ENCODE assay signal across 15 cellular contexts in genomic region chr13:113916330-113916815, GRCh38. TPM values are rescaled to one million over a fixed set of nuclear protein-coding genes. Genes with fewer than 3 reads are reported as not detected.
A peak's percentile ranks its signal among the peaks of the same experiment; 100 is the strongest.
DNase-seq lines count a peak whose midpoint lies in the region; ATAC-seq and TF ChIP-seq lines count a peak whose summit lies in the region.
"Had no signal": no experiment of that assay in that cellular context is flagged by ENCODE, and none has a peak within 500 bp of the region (broad histone marks: within the 10 kb centered on the region; RNA-seq: fewer than 3 reads in every experiment).

No MANE protein-coding gene starts in this region.

- no peak overlapping the region for H2BK12ac ChIP-seq in trophoblast cell (ENCODE audit: low read length)

- CTCF ChIA-PET in activated naive CD4-positive, alpha-beta T cell treated with anti-CD3 and anti-CD28 coated beads, Interleukin-2, amount 10 ng/mL, durations not matched to agents 7 days and 5 days (lab: Charles Lee): no interaction called here

- H3K4me1 ChIP-seq in RWPE2 (ENCODE audit: insufficient read depth, poor library complexity, severe bottlenecking): no peaks in the 10 kb centered on the region
- H3K4me1 ChIP-seq in trophoblast cell (ENCODE audit: control insufficient read depth in 1 of 2, insufficient read depth in 2 of 2, low read length in 2 of 2): no peaks in the 10 kb centered on the region

- H4K12ac ChIP-seq in trophoblast cell (ENCODE audit: low read depth, low read length): no peak overlapping the region

- no peak overlapping the region for H2BK5ac ChIP-seq in trophoblast cell (ENCODE audit: low read depth, low read length, poor library complexity)

- no peak overlapping the region for H2AFZ ChIP-seq in trophoblast cell (ENCODE audit: insufficient read depth, low read length, poor library complexity)

- no peak overlapping the region for H3K14ac ChIP-seq in trophoblast cell (ENCODE audit: low read length)

- H3K27me3 ChIP-seq in RWPE2 (ENCODE audit: insufficient read depth, poor library complexity, severe bottlenecking) (no peaks in the 10 kb centered on the region), trophoblast cell (ENCODE audit: insufficient read depth, low read length) (no peaks in the 10 kb centered on the region)

- no peak overlapping the region for H2AK5ac ChIP-seq in trophoblast cell (ENCODE audit: low read length)

- no peak overlapping the region for H3K4me3 Mint-ChIP-seq in activated naive CD4-positive, alpha-beta T cell treated with anti-CD3 and anti-CD28 coated beads, Interleukin-2, amount 10 ng/mL, durations not matched to agents 7 days and 5 days
- no peak overlapping the region for H3K4me3 Mint-ChIP-seq in stimulated activated effector memory CD8-positive, alpha-beta T cell treated with anti-CD3 and anti-CD28 coated beads, Interleukin-12 subunit alpha, Interleukin-12 subunit beta, amount 100 ng/mL, for 72 hours
- H3K4me3 Mint-ChIP-seq: activated T-helper 1 cell treated with anti-CD3 and anti-CD28 coated beads, Interleukin-12 subunit alpha, Interleukin-12 subunit beta, Interleukin-2, Interleukin-4 antibody, amounts not matched to agents 30 ng/mL and 10 ng/mL and 1 ng/mL, durations not matched to agents 14 hours and 24 hours and 36 hours; type B pancreatic cell; WTC11 had no signal

- H3K27ac ChIP-seq in RWPE2 (ENCODE audit: poor library complexity, severe bottlenecking): peak overlapping the region; percentile 97
- no peak overlapping the region for H3K27ac ChIP-seq in trophoblast cell (ENCODE audit: low read depth, low read length)

- H3K27ac Mint-ChIP-seq in activated naive CD4-positive, alpha-beta T cell treated with anti-CD3 and anti-CD28 coated beads, Interleukin-2, amount 50 U/mL, for 72 hours: no peak overlapping the region
- no peak overlapping the region for H3K27ac Mint-ChIP-seq in activated naive CD4-positive, alpha-beta T cell treated with anti-CD3 and anti-CD28 coated beads, Interleukin-2, amount 10 ng/mL, durations not matched to agents 7 days and 5 days
- H3K27ac Mint-ChIP-seq in stimulated activated effector memory CD8-positive, alpha-beta T cell treated with anti-CD3 and anti-CD28 coated beads, Interleukin-12 subunit alpha, Interleukin-12 subunit beta, amount 100 ng/mL, for 72 hours: no peak overlapping the region
- H3K27ac Mint-ChIP-seq: activated T-helper 1 cell treated with anti-CD3 and anti-CD28 coated beads, Interleukin-12 subunit alpha, Interleukin-12 subunit beta, Interleukin-2, Interleukin-4 antibody, amounts not matched to agents 30 ng/mL and 10 ng/mL and 1 ng/mL, durations not matched to agents 14 hours and 24 hours and 36 hours; type B pancreatic cell; WTC11 had no signal

- H3K9me3 ChIP-seq in RWPE2 (ENCODE audit: severe bottlenecking) (peaks cover 15% of the 10 kb centered on the region), trophoblast cell (ENCODE audit: insufficient read depth, low read depth, low read length) (peaks cover 4% of the 10 kb centered on the region)

- H3K4ac ChIP-seq in trophoblast cell (ENCODE audit: low read depth, low read length): no peak overlapping the region

- no peaks in the 10 kb centered on the region for H3K79me1 ChIP-seq in trophoblast cell (ENCODE audit: low read length)

- ATAC-seq in activated naive CD4-positive, alpha-beta T cell treated with anti-CD3 and anti-CD28 coated beads, Interleukin-2, amount 50 U/mL, for 72 hours: peak; percentile 28 to 56
- ATAC-seq in RWPE2 (ENCODE audit: low read depth): 0 out of 3 replicates have a peak, but pooled peaks have one; percentile 10
- ATAC-seq in stimulated activated effector memory CD8-positive, alpha-beta T cell treated with anti-CD3 and anti-CD28 coated beads, Interleukin-12 subunit alpha, Interleukin-12 subunit beta, amount 100 ng/mL, for 72 hours: peak; percentile 45
- no peak for ATAC-seq in HG03521 (IDR thresholded peaks at IDR 0.05; ENCODE audit: unreplicated experiment)
- ATAC-seq: SK-N-SH treated with all-trans-retinoic acid at 6 μM for 48 hours, WTC11 had no signal

- peaks cover 0 to 3% of the 10 kb centered on the region in 2 donors for H3K9me3 Mint-ChIP-seq in activated naive CD4-positive, alpha-beta T cell treated with anti-CD3 and anti-CD28 coated beads, Interleukin-2, amount 50 U/mL, for 72 hours
- no peaks in the 10 kb centered on the region for H3K9me3 Mint-ChIP-seq in activated naive CD4-positive, alpha-beta T cell treated with anti-CD3 and anti-CD28 coated beads, Interleukin-2, amount 10 ng/mL, durations not matched to agents 7 days and 5 days
- peaks cover 3% of the 10 kb centered on the region for H3K9me3 Mint-ChIP-seq in stimulated activated effector memory CD8-positive, alpha-beta T cell treated with anti-CD3 and anti-CD28 coated beads, Interleukin-12 subunit alpha, Interleukin-12 subunit beta, amount 100 ng/mL, for 72 hours

- H3K4me2 ChIP-seq in trophoblast cell (ENCODE audit: low read length): no peak overlapping the region

- H4K91ac ChIP-seq in trophoblast cell (ENCODE audit: low read depth, low read length): no peak overlapping the region

- no peak overlapping the region for H3K4me3 ChIP-seq in RWPE2 (ENCODE audit: severe bottlenecking)
- H3K4me3 ChIP-seq in fibroblast of mammary gland (ENCODE audit: control insufficient read depth, low read depth, low read length): no peak overlapping the region
- H3K4me3 ChIP-seq in trophoblast cell (ENCODE audit: low read depth, low read length): no peak overlapping the region

- no peak overlapping the region for H3K9ac ChIP-seq in trophoblast cell (ENCODE audit: low read length)

- no peak overlapping the region for H4K8ac ChIP-seq in trophoblast cell (ENCODE audit: low read depth, low read length)

- no peaks in the 10 kb centered on the region for H3K36me3 ChIP-seq in RWPE2 (ENCODE audit: low read depth)
- H3K36me3 ChIP-seq in trophoblast cell (ENCODE audit: control insufficient read depth in 1 of 2, insufficient read depth in 2 of 2, low read length in 2 of 2): no peaks in the 10 kb centered on the region

- DNase-seq in activated naive CD4-positive, alpha-beta T cell treated with anti-CD3 and anti-CD28 coated beads, Interleukin-2, amount 50 U/mL, for 72 hours (ENCODE audit: low spot score in 2 of 2): peak in 1 of 2 donors; percentile 35
- DNase-seq in activated naive CD4-positive, alpha-beta T cell treated with anti-CD3 and anti-CD28 coated beads, Interleukin-2, amount 10 ng/mL, durations not matched to agents 7 days and 5 days: no peak
- DNase-seq in RWPE2 (ENCODE audit: low spot score) (no peak), fibroblast of mammary gland (ENCODE audit: low read depth) (peak; percentile 88), trophoblast cell (no peak), DMS 273 treated with DMSO at 0.1 percent for 48 hours (lab: John Stamatoyannopoulos, UW) (no peak)
- peak in 1 of 2 donors; percentile 46 for DNase-seq in stimulated activated effector memory CD8-positive, alpha-beta T cell treated with anti-CD3 and anti-CD28 coated beads, Interleukin-12 subunit alpha, Interleukin-12 subunit beta, amount 100 ng/mL, for 72 hours (ENCODE audit: low spot score in 2 of 2)
- DNase-seq: DMS153; effector CD4-positive, alpha-beta T cell; NK-92 treated with Interleukin-12 subunit alpha and Interleukin-12 subunit beta, amount 100 ng/mL, for 24 hours had no signal

- no CpG with 5 or more reads among the region's 2 CpGs for WGBS in trophoblast cell (ENCODE audit: extremely low coverage, insufficient coverage, insufficient read length)

- peaks cover 40% of the 10 kb centered on the region for H3K27me3 Mint-ChIP-seq in activated naive CD4-positive, alpha-beta T cell treated with anti-CD3 and anti-CD28 coated beads, Interleukin-2, amount 10 ng/mL, durations not matched to agents 7 days and 5 days

- H3K23ac ChIP-seq in trophoblast cell (ENCODE audit: low read length): no peak overlapping the region

- no peak for TF ChIP-seq CTCF in RWPE2 (IDR thresholded peaks at IDR 0.05; ENCODE audit: poor library complexity, severe bottlenecking)
- no peak for TF ChIP-seq CTCF in fibroblast of mammary gland (conservative IDR thresholded peaks at IDR 0.05; ENCODE audit: control insufficient read depth, insufficient read depth, low read depth, low read length)

- H3K79me2 ChIP-seq in trophoblast cell (ENCODE audit: control insufficient read depth, insufficient read depth, low read length, poor library complexity): no peaks in the 10 kb centered on the region

- H3K18ac ChIP-seq in trophoblast cell (ENCODE audit: low read length): no peak overlapping the region

- H2BK120ac ChIP-seq in trophoblast cell (ENCODE audit: insufficient read depth, low read length, poor library complexity): no peak overlapping the region

- no peaks in the 10 kb centered on the region for H3K36me3 Mint-ChIP-seq in activated naive CD4-positive, alpha-beta T cell treated with anti-CD3 and anti-CD28 coated beads, Interleukin-2, amount 50 U/mL, for 72 hours
- no peaks in the 10 kb centered on the region for H3K36me3 Mint-ChIP-seq in activated naive CD4-positive, alpha-beta T cell treated with anti-CD3 and anti-CD28 coated beads, Interleukin-2, amount 10 ng/mL, durations not matched to agents 7 days and 5 days
- H3K36me3 Mint-ChIP-seq in stimulated activated effector memory CD8-positive, alpha-beta T cell treated with anti-CD3 and anti-CD28 coated beads, Interleukin-12 subunit alpha, Interleukin-12 subunit beta, amount 100 ng/mL, for 72 hours: peaks cover 5% of the 10 kb centered on the region
- H3K36me3 Mint-ChIP-seq: type B pancreatic cell had no signal

- H3K4me1 Mint-ChIP-seq in activated naive CD4-positive, alpha-beta T cell treated with anti-CD3 and anti-CD28 coated beads, Interleukin-2, amount 10 ng/mL, durations not matched to agents 7 days and 5 days: no peaks in the 10 kb centered on the region
- H3K4me1 Mint-ChIP-seq in stimulated activated effector memory CD8-positive, alpha-beta T cell treated with anti-CD3 and anti-CD28 coated beads, Interleukin-12 subunit alpha, Interleukin-12 subunit beta, amount 100 ng/mL, for 72 hours: peaks cover 13% of the 10 kb centered on the region
- H3K4me1 Mint-ChIP-seq: WTC11 had no signal

RNA-seq across cellular contexts. Expression of gene GAS6, which starts 52.5 kb away (rescaled TPM):
- total RNA-seq in activated naive CD4-positive, alpha-beta T cell treated with anti-CD3 and anti-CD28 coated beads, Interleukin-2, amount 50 U/mL, for 72 hours: 1 to 10 TPM in 1 of 2 donors, under 1 TPM in 1; 0.45 to 1.2 TPM
- 15.7 and 17.6 TPM in 2 replicates for polyA plus RNA-seq in trophoblast cell (2013)

RNA-seq across cellular contexts. Expression of gene C13orf46, which starts 57.5 kb away (rescaled TPM):
- 1 to 10 TPM in 1 of 2 donors, under 1 TPM in 1; 0.61 to 3.6 TPM for total RNA-seq in activated naive CD4-positive, alpha-beta T cell treated with anti-CD3 and anti-CD28 coated beads, Interleukin-2, amount 50 U/mL, for 72 hours
- 0.12 and 0.15 TPM in 2 replicates for polyA plus RNA-seq in trophoblast cell (2013)
